In genomic region chr6:142838821-142839685, GRCh38 we compare ENCODE assay signal across 1 cellular context.
TF ChIP-seq lines count a peak whose summit lies in the region.

No MANE protein-coding gene starts in this region.

TF ChIP-seq in GM12878, 131 proteins besides CTCF, POLR2A, EP300 and RAD21 (continued from another document):
- TF ChIP-seq, protein P1, sequence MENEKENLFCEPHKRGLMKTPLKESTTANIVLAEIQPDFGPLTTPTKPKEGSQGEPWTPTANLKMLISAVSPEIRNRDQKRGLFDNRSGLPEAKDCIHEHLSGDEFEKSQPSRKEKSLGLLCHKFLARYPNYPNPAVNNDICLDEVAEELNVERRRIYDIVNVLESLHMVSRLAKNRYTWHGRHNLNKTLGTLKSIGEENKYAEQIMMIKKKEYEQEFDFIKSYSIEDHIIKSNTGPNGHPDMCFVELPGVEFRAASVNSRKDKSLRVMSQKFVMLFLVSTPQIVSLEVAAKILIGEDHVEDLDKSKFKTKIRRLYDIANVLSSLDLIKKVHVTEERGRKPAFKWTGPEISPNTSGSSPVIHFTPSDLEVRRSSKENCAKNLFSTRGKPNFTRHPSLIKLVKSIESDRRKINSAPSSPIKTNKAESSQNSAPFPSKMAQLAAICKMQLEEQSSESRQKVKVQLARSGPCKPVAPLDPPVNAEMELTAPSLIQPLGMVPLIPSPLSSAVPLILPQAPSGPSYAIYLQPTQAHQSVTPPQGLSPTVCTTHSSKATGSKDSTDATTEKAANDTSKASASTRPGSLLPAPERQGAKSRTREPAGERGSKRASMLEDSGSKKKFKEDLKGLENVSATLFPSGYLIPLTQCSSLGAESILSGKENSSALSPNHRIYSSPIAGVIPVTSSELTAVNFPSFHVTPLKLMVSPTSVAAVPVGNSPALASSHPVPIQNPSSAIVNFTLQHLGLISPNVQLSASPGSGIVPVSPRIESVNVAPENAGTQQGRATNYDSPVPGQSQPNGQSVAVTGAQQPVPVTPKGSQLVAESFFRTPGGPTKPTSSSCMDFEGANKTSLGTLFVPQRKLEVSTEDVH (IDR thresholded peaks at IDR 0.05; ENCODE audit: low read depth, partially characterized antibody) = no peak
- TF ChIP-seq, protein P2, sequence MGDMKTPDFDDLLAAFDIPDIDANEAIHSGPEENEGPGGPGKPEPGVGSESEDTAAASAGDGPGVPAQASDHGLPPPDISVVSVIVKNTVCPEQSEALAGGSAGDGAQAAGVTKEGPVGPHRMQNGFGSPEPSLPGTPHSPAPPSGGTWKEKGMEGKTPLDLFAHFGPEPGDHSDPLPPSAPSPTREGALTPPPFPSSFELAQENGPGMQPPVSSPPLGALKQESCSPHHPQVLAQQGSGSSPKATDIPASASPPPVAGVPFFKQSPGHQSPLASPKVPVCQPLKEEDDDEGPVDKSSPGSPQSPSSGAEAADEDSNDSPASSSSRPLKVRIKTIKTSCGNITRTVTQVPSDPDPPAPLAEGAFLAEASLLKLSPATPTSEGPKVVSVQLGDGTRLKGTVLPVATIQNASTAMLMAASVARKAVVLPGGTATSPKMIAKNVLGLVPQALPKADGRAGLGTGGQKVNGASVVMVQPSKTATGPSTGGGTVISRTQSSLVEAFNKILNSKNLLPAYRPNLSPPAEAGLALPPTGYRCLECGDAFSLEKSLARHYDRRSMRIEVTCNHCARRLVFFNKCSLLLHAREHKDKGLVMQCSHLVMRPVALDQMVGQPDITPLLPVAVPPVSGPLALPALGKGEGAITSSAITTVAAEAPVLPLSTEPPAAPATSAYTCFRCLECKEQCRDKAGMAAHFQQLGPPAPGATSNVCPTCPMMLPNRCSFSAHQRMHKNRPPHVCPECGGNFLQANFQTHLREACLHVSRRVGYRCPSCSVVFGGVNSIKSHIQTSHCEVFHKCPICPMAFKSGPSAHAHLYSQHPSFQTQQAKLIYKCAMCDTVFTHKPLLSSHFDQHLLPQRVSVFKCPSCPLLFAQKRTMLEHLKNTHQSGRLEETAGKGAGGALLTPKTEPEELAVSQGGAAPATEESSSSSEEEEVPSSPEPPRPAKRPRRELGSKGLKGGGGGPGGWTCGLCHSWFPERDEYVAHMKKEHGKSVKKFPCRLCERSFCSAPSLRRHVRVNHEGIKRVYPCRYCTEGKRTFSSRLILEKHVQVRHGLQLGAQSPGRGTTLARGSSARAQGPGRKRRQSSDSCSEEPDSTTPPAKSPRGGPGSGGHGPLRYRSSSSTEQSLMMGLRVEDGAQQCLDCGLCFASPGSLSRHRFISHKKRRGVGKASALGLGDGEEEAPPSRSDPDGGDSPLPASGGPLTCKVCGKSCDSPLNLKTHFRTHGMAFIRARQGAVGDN (IDR thresholded peaks at IDR 0.05) = 0 out of 2 replicates have a peak, but pooled peaks have one; percentile 19
- TF ChIP-seq PKNOX1 (IDR thresholded peaks at IDR 0.05) = peak; percentile 56; the same call in 1 of the 2 replicates
- TF ChIP-seq BRCA1 (IDR thresholded peaks at IDR 0.05; ENCODE audit: low read depth, low read length) = no peak
- TF ChIP-seq DPF2 (IDR thresholded peaks at IDR 0.05) = 0 out of 2 replicates have a peak, but pooled peaks have one; percentile 24
- TF ChIP-seq IKZF2 (IDR thresholded peaks at IDR 0.05) = peak in 1 of 2 experiments; percentile 72; a peak in 3 of 4 replicates
- peak; percentile 66 for TF ChIP-seq SPI1 (IDR thresholded peaks at IDR 0.05; ENCODE audit: borderline replicate concordance, insufficient read depth, low read depth, low read length)
- TF ChIP-seq CREM (IDR thresholded peaks at IDR 0.05; ENCODE audit: low read depth) = no peak
- no peak for TF ChIP-seq ZBED1 (IDR thresholded peaks at IDR 0.05; ENCODE audit: borderline replicate concordance)
- peak; percentile 6 for TF ChIP-seq BCL3 (IDR thresholded peaks at IDR 0.05; ENCODE audit: borderline replicate concordance, insufficient read depth, low read depth, low read length, poor library complexity, severe bottlenecking)
- TF ChIP-seq FOXM1 (IDR thresholded peaks at IDR 0.05; ENCODE audit: low read depth, low read length) = peak; percentile 53; the same call in 1 of the 2 replicates
- TF ChIP-seq BCL11A (IDR thresholded peaks at IDR 0.05; ENCODE audit: low read depth, low read length) = 0 out of 2 replicates have a peak, but pooled peaks have one; percentile 22
- TF ChIP-seq NFIC (IDR thresholded peaks at IDR 0.05; ENCODE audit: low read depth, low read length) = peak; percentile 68; the same call in 1 of the 2 replicates
- TF ChIP-seq JUNB (IDR thresholded peaks at IDR 0.05) = peak; percentile 52
- TF ChIP-seq STAT3 (IDR thresholded peaks at IDR 0.05; ENCODE audit: low read depth, low read length) = no peak
TF ChIP-seq in GM12878: peak in this region for 17.
